Comparison of ENCODE assay signal across 14 cellular contexts in genomic region chrX:38282044-38282443, GRCh38. TPM values are rescaled to one million over a fixed set of nuclear protein-coding genes. Genes with fewer than 3 reads are reported as not detected.
DNase-seq lines count a peak whose midpoint lies in the region; ATAC-seq, FAIRE-seq and TF ChIP-seq lines count a peak whose summit lies in the region.
"Had no signal": no experiment of that assay in that cellular context is flagged by ENCODE, and none has a peak within 500 bp of the region (broad histone marks: within the 10 kb centered on the region; RNA-seq: fewer than 3 reads in every experiment).

No MANE protein-coding gene starts in this region.

- H3K9me3 ChIP-seq in A549 (no peaks in the 10 kb centered on the region), GM12878 (replicated peaks; ENCODE audit: control insufficient read depth, insufficient read depth, low read length) (no peaks in the 10 kb centered on the region), left ventricle myocardium inferior (replicated peaks) (no peaks in the 10 kb centered on the region)
- H3K9me3 ChIP-seq: BLaER1 had no signal

- H3K4me2 ChIP-seq in A549: no peak overlapping the region
- H3K4me2 ChIP-seq in GM12878 (ENCODE audit: control insufficient read depth, insufficient read depth): no peak overlapping the region
- H3K4me2 ChIP-seq: BLaER1, KMS-11 had no signal

- no peak overlapping the region for H3K9ac ChIP-seq in GM12878 (ENCODE audit: control insufficient read depth, insufficient read depth, low read length)
- H3K9ac ChIP-seq: BLaER1, KMS-11 had no signal

- SMC1A ChIA-PET in GM12878 (lab: Charles Lee; ENCODE audit: uncharacterized antibody, unreplicated experiment): interaction anchor here (0.6 to 4.0 kb wide), 8 partner anchors 9 to 115 kb away, joined by 3 to 25 read pairs (median 4); no protein-coding TSS in a partner anchor

- no peaks in the 10 kb centered on the region for H3K27me3 ChIP-seq in GM12878 (replicated peaks in 1 of 2; ENCODE audit: control insufficient read depth in 2 of 2, insufficient read depth in 2 of 2, low read length in 1 of 2)
- H3K27me3 ChIP-seq in left ventricle myocardium inferior (ENCODE audit: low read depth): no peaks in the 10 kb centered on the region
- H3K27me3 ChIP-seq: BLaER1 had no signal

- TF ChIP-seq POLR2A in A549 (IDR thresholded peaks at IDR 0.05; ENCODE audit: low read length) (no peak), GM12878 (IDR thresholded peaks at IDR 0.05; ENCODE audit: low read depth, low read length) (no peak)

- in situ Hi-C loops in GM12878 (cut with MboI): no loop called here

- intact Hi-C loops in GM12878 (cut with micrococcal nuclease; ENCODE audit: unreplicated experiment): loop anchor here (5.0 kb wide), 1 partner anchor 90 kb away; no protein-coding TSS in a partner anchor
- intact Hi-C loops in left ventricle myocardium inferior (cut with micrococcal nuclease): no loop called here

- TF ChIP-seq RAD21 in A549 (conservative IDR thresholded peaks at IDR 0.05 in 1 of 2, IDR thresholded peaks at IDR 0.05 in 1 of 2): peak; percentile 22 to 34; a peak in 1 of 5 replicates
- TF ChIP-seq RAD21 in GM12878 (IDR thresholded peaks at IDR 0.05; ENCODE audit: insufficient read depth, low read depth, low read length): peak; percentile 41

- H3K79me2 ChIP-seq in GM12878 (ENCODE audit: control insufficient read depth, insufficient read depth, low read length): no peaks in the 10 kb centered on the region

- ATAC-seq in A549: peak in 1 of 2 experiments; percentile 62; a peak in 4 of 6 replicates
- peak; percentile 54; the same call in 1 of the 3 replicates for ATAC-seq in GM12878
- no peak for ATAC-seq in GM21825 (IDR thresholded peaks at IDR 0.05; ENCODE audit: unreplicated experiment)
- ATAC-seq in HG02759 (IDR thresholded peaks at IDR 0.05; ENCODE audit: unreplicated experiment): no peak

- CTCF ChIA-PET in A549 (lab: Yijun Ruan, JAX): interaction anchor here (1.0 to 2.9 kb wide), 5 partner anchors 20 to 125 kb away, joined by 3 to 15 read pairs (median 5); partner anchors contain the start of gene RPGR
- CTCF ChIA-PET in GM12878 (lab: Yijun Ruan, JAX): interaction anchor here (0.7 to 3.3 kb wide), 14 partner anchors 8 to 116 kb away, joined by 3 to 25 read pairs (median 6); partner anchors contain the start of gene RPGR

- POLR2A ChIA-PET in A549 (lab: Yijun Ruan, JAX) (interaction anchor here (0.6 kb wide), 1 partner anchor 45 kb away, joined by 3 read pairs; the partner anchor contains the start of gene RPGR), GM12878 (lab: Charles Lee) (interaction anchor here (0.7 kb wide), 3 partner anchors 9 to 22 kb away, joined by 3 read pairs; no protein-coding TSS in a partner anchor)

- H4K20me1 ChIP-seq in GM12878 (ENCODE audit: control insufficient read depth, insufficient read depth): no peaks in the 10 kb centered on the region
- H4K20me1 ChIP-seq: BLaER1 had no signal

- no TSS peak for BruUV-seq in GM12878 (replicated peaks; lab: Mats Ljungman, UMichigan)

- H3K4me3 ChIP-seq in A549: no peak overlapping the region
- H3K4me3 ChIP-seq in GM12875 (ENCODE audit: low read depth, low read length): no peak overlapping the region
- H3K4me3 ChIP-seq in GM12878: no peak overlapping the region
- no peak overlapping the region for H3K4me3 ChIP-seq in left ventricle myocardium inferior
- H3K4me3 ChIP-seq: BLaER1, SK-N-MC had no signal

- 71% methylated on average over 1 of the region's 1 CpG for WGBS in A549 (ENCODE audit: missing lambda C conversion rate)
- 53% methylated on average over 1 of the region's 1 CpG for WGBS in GM12878 (ENCODE audit: insufficient coverage, insufficient replicate concordance, low lambda C conversion rate, missing lambda C conversion rate)

- TF ChIP-seq EP300 in A549 (IDR thresholded peaks at IDR 0.05): no peak
- TF ChIP-seq EP300 in GM12878 (IDR thresholded peaks at IDR 0.05; ENCODE audit: borderline replicate concordance in 1 of 2, control insufficient read depth in 1 of 2, low read depth in 2 of 2, low read length in 2 of 2): no peak

- peak; percentile 25; the same call in 2 of the 3 replicates for TF ChIP-seq CTCF in A549 (IDR thresholded peaks at IDR 0.05)
- TF ChIP-seq CTCF in GM12875 (IDR thresholded peaks at IDR 0.05; ENCODE audit: borderline replicate concordance, insufficient read depth, low read depth, low read length): 0 out of 2 replicates have a peak, but pooled peaks have one; percentile 24
- peak; percentile 9 to 32 (median 26); a peak in 3 of 6 replicates for TF ChIP-seq CTCF in GM12878 (IDR thresholded peaks at IDR 0.05 in 2 of 3, conservative IDR thresholded peaks at IDR 0.05 in 1 of 3; ENCODE audit: control insufficient read depth in 2 of 3, extremely low read depth in 1 of 3, insufficient read depth in 1 of 3, low read depth in 3 of 3, low read length in 3 of 3)
- TF ChIP-seq CTCF in left ventricle myocardium inferior (IDR thresholded peaks at IDR 0.05; ENCODE audit: borderline replicate concordance): peak; percentile 59

- H3K36me3 ChIP-seq in GM12878 (ENCODE audit: control insufficient read depth in 2 of 2, insufficient read depth in 2 of 2, low read length in 1 of 2): no peaks in the 10 kb centered on the region
- H3K36me3 ChIP-seq in left ventricle myocardium inferior: no peaks in the 10 kb centered on the region
- H3K36me3 ChIP-seq: BLaER1 had no signal

- peak in 1 of 2 experiments; percentile 4 for DNase-seq in A549 (ENCODE audit: low read depth in 1 of 2, low spot score in 1 of 2)
- DNase-seq in GM12878 (ENCODE audit: low read depth, low spot score): no peak
- peak; percentile 15 for DNase-seq in left ventricle myocardium inferior
- no peak for DNase-seq in NCI-H345 (lab: John Stamatoyannopoulos, UW)
- DNase-seq in activated CD8-positive, alpha-beta memory T cell treated with anti-CD3 and anti-CD28 coated beads, Interleukin-2, amount 50 U/mL, for 4 hours: no peak
- DNase-seq: activated CD4-positive, alpha-beta T cell treated with anti-CD3 and anti-CD28 coated beads, Interleukin-2, amount 50 U/mL, for 48 hours; activated naive CD4-positive, alpha-beta T cell treated with anti-CD3 and anti-CD28 coated beads, Interleukin-2, amount 10 ng/mL, durations not matched to agents 7 days and 5 days had no signal

- FAIRE-seq in A549 (lab: Jason Lieb, UNC): no peak
- FAIRE-seq in GM12878 (lab: Jason Lieb, UNC): no peak
- FAIRE-seq: endometrium had no signal

- H3K27ac ChIP-seq in A549 (no peak overlapping the region), GM12878 (ENCODE audit: control insufficient read depth, insufficient read depth) (no peak overlapping the region), left ventricle myocardium inferior (replicated peaks) (no peak overlapping the region)
- H3K27ac ChIP-seq: BLaER1, KMS-11, SK-N-MC had no signal

- H2AFZ ChIP-seq in GM12878 (ENCODE audit: control insufficient read depth, low read depth, low read length): no peak overlapping the region

- H3K4me1 ChIP-seq in A549 (peaks cover 28% of the 10 kb centered on the region), GM12878 (ENCODE audit: control insufficient read depth, insufficient read depth, low read length) (no peaks in the 10 kb centered on the region), left ventricle myocardium inferior (no peaks in the 10 kb centered on the region)
- H3K4me1 ChIP-seq: BLaER1 had no signal

- RAD21 ChIA-PET in GM12878 (lab: Charles Lee; ENCODE audit: unreplicated experiment): interaction anchor here (1.2 to 2.7 kb wide), 5 partner anchors 9 to 45 kb away, joined by 3 to 24 read pairs (median 5); partner anchors contain the start of gene RPGR

TF ChIP-seq in A549, 52 proteins besides CTCF, POLR2A, EP300 and RAD21:
- TF ChIP-seq FOSL2 (IDR thresholded peaks at IDR 0.05): no peak
- TF ChIP-seq FOSL2 (CRISPR knock-in tag; IDR thresholded peaks at IDR 0.05): no peak
- no peak for TF ChIP-seq ZNF302 (CRISPR knock-in tag; IDR thresholded peaks at IDR 0.05)

TF ChIP-seq in GM12878, 131 proteins besides CTCF, POLR2A, EP300 and RAD21:
- no peak for TF ChIP-seq IRF5 (IDR thresholded peaks at IDR 0.05; ENCODE audit: borderline replicate concordance)
- TF ChIP-seq SMC3 (IDR thresholded peaks at IDR 0.05; ENCODE audit: borderline replicate concordance, low read length): peak; percentile 15; the same call in 1 of the 2 replicates

RNA-seq across cellular contexts. Expression of gene RPGR, which starts 45.3 kb away (rescaled TPM):
- polyA plus RNA-seq in A549 (2011; rRNA removed) (7.7 and 10.5 TPM in 2 replicates), A549 (2017; fragmentation: RNase III; extraction: RNeasy Plus Mini Kit Qiagen cat#74134 plus additional on column Dnase treatment) (8.1 to 8.5 TPM (median 8.1 TPM) in 3 replicates), GM12878 (2011; rRNA removed) (6.6 and 9.9 TPM in 2 replicates), GM12878 (2014; fragmentation: Illumina TruSeq; extraction: Trizol) (13.4 and 18.7 TPM in 2 replicates), GM12878 (2014; fragmentation: Nextera tagmentation; extraction: Ambion mirVana) (1 to 10 TPM; 7.6 to 8.1 TPM), GM12878 (2014; rRNA removed) (6.3 and 8.9 TPM in 2 replicates), GM12878 (2016; fragmentation: Nextera tagmentation; extraction: Ambion mirVana) (1 to 10 TPM; 5.8 to 7.1 TPM)
- 1.3 and 1.5 TPM in 2 replicates for polyA plus RNA-seq in A549 (2012; cell fraction: cytosol; rRNA removed)
- polyA plus RNA-seq in A549 (2012; cell fraction: nucleus; rRNA removed): 2.0 and 2.1 TPM in 2 replicates
- polyA minus RNA-seq in A549 (2011; rRNA and poly(A)+ RNA removed): 4.3 and 4.5 TPM in 2 replicates
- total RNA-seq in GM12878 (2013; cell fraction: nucleolus; rRNA removed): 40.5 and 41.7 TPM in 2 replicates
- total RNA-seq in GM12878 (2014; rRNA removed) (7.7 TPM in 2 replicates), GM12878 (2014; rRNA removed; fragmentation: Illumina TruSeq; extraction: Trizol) (11.1 and 11.9 TPM in 2 replicates), GM12878 (2021) (5.5 and 6.6 TPM in 2 replicates), left ventricle myocardium inferior (4.5 TPM)
- 1.8 TPM for polyA plus RNA-seq in GM12878 (2011; ENCODE audit: low read depth)
- 1.5 and 1.7 TPM in 2 replicates for polyA plus RNA-seq in GM12878 (2011; cell fraction: cytosol; rRNA removed)
- polyA plus RNA-seq in GM12878 (2011; cell fraction: nucleus; rRNA removed): 5.8 and 7.9 TPM in 2 replicates
- 2.8 and 3.8 TPM in 2 replicates for polyA plus RNA-seq in GM12878 (2012)
- polyA minus RNA-seq in GM12878 (2011; rRNA and poly(A)+ RNA removed): 4.4 and 4.6 TPM in 2 replicates
- polyA minus RNA-seq in GM12878 (2011; cell fraction: cytosol; rRNA and poly(A)+ RNA removed): 1.2 and 1.5 TPM in 2 replicates
- 5.7 and 8.2 TPM in 2 replicates for polyA minus RNA-seq in GM12878 (2011; cell fraction: nucleus; rRNA and poly(A)+ RNA removed)

Comparison
In these comparisons a context has a peak if more than half of its experiments do, and no peak if none do; other contexts are left out.
1. Of the 24 proteins assayed by ChIP-seq in both GM12878 and A549: peak only in GM12878: SMC3; only in A549: none; in both: CTCF and RAD21; in neither: 21.